11 cellular contexts compared by ENCODE assay signal in genomic region chr14:69355155-69355954, GRCh38. TPM values are rescaled to one million over a fixed set of nuclear protein-coding genes. Genes with fewer than 3 reads are reported as not detected.
DNase-seq lines count a peak whose midpoint lies in the region; ATAC-seq and TF ChIP-seq lines count a peak whose summit lies in the region.
"Had no signal": no experiment of that assay in that cellular context is flagged by ENCODE, and none has a peak within 500 bp of the region (broad histone marks: within the 10 kb centered on the region; RNA-seq: fewer than 3 reads in every experiment).

No MANE protein-coding gene starts in this region.

- peak overlapping the region; percentile 21 for H3K4me3 Mint-ChIP-seq in T-helper 1 cell treated with Interleukin-12 subunit alpha and Interleukin-12 subunit beta and Interleukin-4 antibody, amounts not matched to agents 30 μg/mL and 1 μg/mL, for 36 hours
- H3K4me3 Mint-ChIP-seq in stimulated activated naive B cell treated with anti-CD40 and anti-IgM and Interleukin-4, amounts not matched to agents 10 μg/mL and 1 μg/mL and 100 μg/mL, for 72 hours = peak overlapping the region; percentile 74 to 80
- no peak overlapping the region for H3K4me3 Mint-ChIP-seq in Caco-2 (ENCODE audit: unreplicated experiment)

- H3K4me3 ChIP-seq in foreskin fibroblast (ENCODE audit: low read depth in 1 of 2, low read length in 2 of 2) (no peak overlapping the region), Caco-2 (ENCODE audit: low read depth, low read length) (no peak overlapping the region)

- H3K36me3 Mint-ChIP-seq in T-helper 1 cell treated with Interleukin-12 subunit alpha and Interleukin-12 subunit beta and Interleukin-4 antibody, amounts not matched to agents 30 μg/mL and 1 μg/mL, for 36 hours (ENCODE audit: low read depth) = peaks cover 6% of the 10 kb centered on the region
- H3K36me3 Mint-ChIP-seq in stimulated activated naive B cell treated with anti-CD40 and anti-IgM and Interleukin-4, amounts not matched to agents 10 μg/mL and 1 μg/mL and 100 μg/mL, for 72 hours = no peaks in the 10 kb centered on the region
- H3K36me3 Mint-ChIP-seq in Caco-2 (ENCODE audit: insufficient read depth, unreplicated experiment) = no peaks in the 10 kb centered on the region

- no peaks in the 10 kb centered on the region for H3K27me3 ChIP-seq in Caco-2 (replicated peaks; ENCODE audit: control insufficient read depth, insufficient read depth, low read length)

- peaks cover 3% of the 10 kb centered on the region; the same call in 1 of the 2 replicates for H3K4me1 ChIP-seq in Caco-2
- H3K4me1 ChIP-seq: parathyroid adenoma had no signal

- ATAC-seq in stimulated activated naive B cell treated with anti-CD40 and anti-IgM and Interleukin-4, amounts not matched to agents 10 μg/mL and 1 μg/mL and 100 μg/mL, for 72 hours (replicated peaks) = no peak
- ATAC-seq in GM18519 (IDR thresholded peaks at IDR 0.05; ENCODE audit: low FRiP score, unreplicated experiment) = no peak

- H3K27me3 Mint-ChIP-seq in T-helper 1 cell treated with Interleukin-12 subunit alpha and Interleukin-12 subunit beta and Interleukin-4 antibody, amounts not matched to agents 30 μg/mL and 1 μg/mL, for 36 hours (ENCODE audit: low read depth) = peaks cover 5% of the 10 kb centered on the region
- no peaks in the 10 kb centered on the region for H3K27me3 Mint-ChIP-seq in stimulated activated naive B cell treated with anti-CD40 and anti-IgM and Interleukin-4, amounts not matched to agents 10 μg/mL and 1 μg/mL and 100 μg/mL, for 72 hours
- H3K27me3 Mint-ChIP-seq in Caco-2 (ENCODE audit: insufficient read depth, unreplicated experiment) = no peaks in the 10 kb centered on the region

- H3K9me3 ChIP-seq in Caco-2 = no peaks in the 10 kb centered on the region

- no TSS peak for BruUV-seq in Caco-2 (replicated peaks; lab: Mats Ljungman, UMichigan)

- H3K4me1 Mint-ChIP-seq in T-helper 1 cell treated with Interleukin-12 subunit alpha and Interleukin-12 subunit beta and Interleukin-4 antibody, amounts not matched to agents 30 μg/mL and 1 μg/mL, for 36 hours (ENCODE audit: low read depth) = peaks cover 28% of the 10 kb centered on the region
- peaks cover 62 to 63% of the 10 kb centered on the region in 2 donors for H3K4me1 Mint-ChIP-seq in stimulated activated naive B cell treated with anti-CD40 and anti-IgM and Interleukin-4, amounts not matched to agents 10 μg/mL and 1 μg/mL and 100 μg/mL, for 72 hours
- no peaks in the 10 kb centered on the region for H3K4me1 Mint-ChIP-seq in Caco-2 (ENCODE audit: low read depth, unreplicated experiment)

- DNase-seq in T-helper 1 cell (no peak), NCI-H446 treated with DMSO at 0.1 percent for 48 hours (lab: John Stamatoyannopoulos, UW) (peak; percentile 34), foreskin fibroblast (peak; percentile 7 to 47), Caco-2 (no peak), NCI-H2171 (lab: John Stamatoyannopoulos, UW) (no peak)
- DNase-seq in stimulated activated naive B cell treated with anti-CD40 and anti-IgM and Interleukin-4, amounts not matched to agents 10 μg/mL and 1 μg/mL and 100 μg/mL, for 72 hours = no peak
- DNase-seq: GDM1, NCI-H510A had no signal

- intact Hi-C loops in Caco-2 (cut with micrococcal nuclease; ENCODE audit: unreplicated experiment) = no loop called here

- CTCF ChIA-PET in Caco-2 (lab: Charles Lee) = no interaction called here

- no peak for TF ChIP-seq CTCF in foreskin fibroblast (IDR thresholded peaks at IDR 0.05; ENCODE audit: low read depth, low read length)
- no peak for TF ChIP-seq CTCF in Caco-2 (IDR thresholded peaks at IDR 0.05; ENCODE audit: insufficient read depth in 1 of 2, low read depth in 1 of 2, low read length in 1 of 2, severe bottlenecking in 1 of 2, unreplicated experiment in 1 of 2)

- H3K36me3 ChIP-seq in Caco-2 (ENCODE audit: control insufficient read depth, insufficient read depth, low read length) = no peaks in the 10 kb centered on the region

- POLR2A ChIA-PET in Caco-2 (lab: Charles Lee) = interaction anchor here (0.8 kb wide), 1 partner anchor 93 kb away, joined by 3 read pairs; no protein-coding TSS in a partner anchor

- peak overlapping the region; percentile 95 for H3K27ac Mint-ChIP-seq in T-helper 1 cell treated with Interleukin-12 subunit alpha and Interleukin-12 subunit beta and Interleukin-4 antibody, amounts not matched to agents 30 μg/mL and 1 μg/mL, for 36 hours
- H3K27ac Mint-ChIP-seq in stimulated activated naive B cell treated with anti-CD40 and anti-IgM and Interleukin-4, amounts not matched to agents 10 μg/mL and 1 μg/mL and 100 μg/mL, for 72 hours = peak overlapping the region; percentile 98
- no peak overlapping the region for H3K27ac Mint-ChIP-seq in Caco-2 (ENCODE audit: unreplicated experiment)

- no peaks in the 10 kb centered on the region for H3K9me3 Mint-ChIP-seq in T-helper 1 cell treated with Interleukin-12 subunit alpha and Interleukin-12 subunit beta and Interleukin-4 antibody, amounts not matched to agents 30 μg/mL and 1 μg/mL, for 36 hours
- H3K9me3 Mint-ChIP-seq in stimulated activated naive B cell treated with anti-CD40 and anti-IgM and Interleukin-4, amounts not matched to agents 10 μg/mL and 1 μg/mL and 100 μg/mL, for 72 hours = no peaks in the 10 kb centered on the region
- H3K9me3 Mint-ChIP-seq in Caco-2 (ENCODE audit: unreplicated experiment) = no peaks in the 10 kb centered on the region

RNA-seq across cellular contexts. Expression of gene ERH, which starts 42.7 kb away (rescaled TPM):
- total RNA-seq in Caco-2 (2022) = 365 and 388 TPM in 2 replicates

RNA-seq across cellular contexts. Expression of gene SLC39A9, which starts 43.1 kb away (rescaled TPM):
- 94.2 and 96.4 TPM in 2 replicates for total RNA-seq in Caco-2 (2022)

Comparison
In these comparisons a context has a peak if more than half of its experiments do, and no peak if none do; other contexts are left out.
1. DNase-seq: peak in NCI-H446 treated with DMSO at 0.1 percent for 48 hours (single experiment) and foreskin fibroblast (2 of 2); none in T-helper 1 cell (0 of 5), stimulated activated naive B cell treated with anti-CD40 and anti-IgM and Interleukin-4, amounts not matched to agents 10 μg/mL and 1 μg/mL and 100 μg/mL, for 72 hours (single experiment), Caco-2 (0 of 2) and NCI-H2171 (single experiment).